In the genomic region with DNA sequence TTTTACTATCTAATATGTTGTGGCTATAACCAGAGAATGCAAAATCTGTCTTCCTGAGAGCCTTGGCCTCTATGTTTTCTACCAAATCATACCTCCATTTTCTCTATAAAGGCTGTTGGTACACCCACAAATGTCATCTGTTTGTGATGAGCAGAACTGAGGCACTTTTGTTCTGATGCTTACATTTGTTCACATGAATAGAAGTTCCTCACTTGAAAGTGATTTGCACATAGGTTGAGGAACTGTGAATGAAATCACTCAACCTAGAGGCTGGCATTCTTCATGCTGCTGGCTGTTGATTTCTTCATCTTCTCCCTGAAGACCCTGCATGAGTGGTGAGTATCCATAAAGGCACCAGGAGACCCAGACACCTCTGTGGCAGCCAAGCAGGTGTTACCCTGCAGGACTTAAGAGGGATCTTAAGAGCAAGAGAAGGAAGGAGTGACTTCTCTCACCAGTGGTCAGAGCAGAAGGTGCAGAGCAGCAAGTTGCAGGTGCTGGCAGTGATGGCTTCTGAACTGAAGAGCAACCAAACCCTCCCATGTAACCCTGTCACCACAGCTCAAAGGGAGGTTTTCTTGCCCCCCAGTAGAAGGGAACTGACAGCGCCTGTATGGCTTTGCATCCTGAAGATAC, we compare ENCODE assay signal across 11 cellular contexts.
"Had no signal": no experiment of that assay in that cellular context is flagged by ENCODE, and none has a peak within 500 bp of the region (broad histone marks: within the 10 kb centered on the region; RNA-seq: fewer than 3 reads in every experiment).

No MANE protein-coding gene starts in this region.

- H3K27ac Mint-ChIP-seq: activated CD4-positive, alpha-beta memory T cell treated with anti-CD3 and anti-CD28 coated beads for 36 hours; activated naive CD8-positive, alpha-beta T cell treated with anti-CD3 and anti-CD28 coated beads, Interleukin-2, amount 10 ng/mL, durations not matched to agents 7 days and 5 days had no signal

- H3K4me1 Mint-ChIP-seq: activated naive CD8-positive, alpha-beta T cell treated with anti-CD3 and anti-CD28 coated beads, Interleukin-2, amount 10 ng/mL, durations not matched to agents 7 days and 5 days had no signal

- H3K4me1 ChIP-seq: ascending aorta, right atrium auricular region, tibial artery had no signal

- H3K27ac ChIP-seq: ascending aorta, left lung, right atrium auricular region, skin epidermis, tibial artery had no signal

- ATAC-seq: heart left ventricle, left lung had no signal

- H3K36me3 ChIP-seq: ascending aorta, heart left ventricle, left lung, right atrium auricular region, tibial artery had no signal

- DNase-seq: activated CD4-positive, alpha-beta memory T cell treated with anti-CD3 and anti-CD28 coated beads for 36 hours; activated naive CD8-positive, alpha-beta T cell treated with anti-CD3 and anti-CD28 coated beads, Interleukin-2, amount 10 ng/mL, durations not matched to agents 7 days and 5 days; activated T-cell treated with anti-CD3 and anti-CD28 coated beads, Interleukin-2, amount 50 U/mL, for 48 hours; foreskin melanocyte; heart left ventricle; left lung; T-helper 9 cell; tibial artery had no signal

- H3K9me3 ChIP-seq: ascending aorta, heart left ventricle, left lung, right atrium auricular region, tibial artery had no signal

- H3K9me3 Mint-ChIP-seq: activated CD4-positive, alpha-beta memory T cell treated with anti-CD3 and anti-CD28 coated beads for 36 hours; activated naive CD8-positive, alpha-beta T cell treated with anti-CD3 and anti-CD28 coated beads, Interleukin-2, amount 10 ng/mL, durations not matched to agents 7 days and 5 days had no signal

- H3K36me3 Mint-ChIP-seq: activated CD4-positive, alpha-beta memory T cell treated with anti-CD3 and anti-CD28 coated beads for 36 hours; activated naive CD8-positive, alpha-beta T cell treated with anti-CD3 and anti-CD28 coated beads, Interleukin-2, amount 10 ng/mL, durations not matched to agents 7 days and 5 days had no signal

- H3K27me3 ChIP-seq: ascending aorta, heart left ventricle, left lung, right atrium auricular region, tibial artery had no signal

- H3K4me3 Mint-ChIP-seq: activated CD4-positive, alpha-beta memory T cell treated with anti-CD3 and anti-CD28 coated beads for 36 hours; activated naive CD8-positive, alpha-beta T cell treated with anti-CD3 and anti-CD28 coated beads, Interleukin-2, amount 10 ng/mL, durations not matched to agents 7 days and 5 days had no signal

- H3K4me3 ChIP-seq: ascending aorta, heart left ventricle, left lung, right atrium auricular region, skin epidermis, tibial artery had no signal
